32 cellular contexts compared by ENCODE assay signal in genomic region chr1:19680644-19681043, GRCh38. TPM values are rescaled to one million over a fixed set of nuclear protein-coding genes. Genes with fewer than 3 reads are reported as not detected.
"Had no signal": no experiment of that assay in that cellular context is flagged by ENCODE, and none has a peak within 500 bp of the region (broad histone marks: within the 10 kb centered on the region; RNA-seq: fewer than 3 reads in every experiment).

No MANE protein-coding gene starts in this region.

- H3K36me3 Mint-ChIP-seq: activated CD4-positive, alpha-beta memory T cell treated with anti-CD3 and anti-CD28 coated beads for 36 hours; activated naive CD8-positive, alpha-beta T cell treated with anti-CD3 and anti-CD28 coated beads for 36 hours had no signal

- H3K4me3 Mint-ChIP-seq: activated B cell treated with CpG ODN at 0.5 μM for 24 hours; activated CD4-positive, alpha-beta memory T cell treated with anti-CD3 and anti-CD28 coated beads for 36 hours; activated CD4-positive, alpha-beta T cell treated with anti-CD3 and anti-CD28 coated beads, Interleukin-2, amount 10 ng/mL, durations not matched to agents 24 days and 14 days; activated naive CD4-positive, alpha-beta T cell treated with anti-CD3 and anti-CD28 coated beads, Interleukin-2, amount 10 ng/mL, durations not matched to agents 7 days and 5 days; activated naive CD8-positive, alpha-beta T cell treated with anti-CD3 and anti-CD28 coated beads for 36 hours; activated T-helper 17 cell treated with anti-CD3 and anti-CD28 coated beads, Interleukin-2, amount 50 U/mL, for 72 hours; T-helper 1 cell treated with Interleukin-12 subunit alpha and Interleukin-12 subunit beta and Interleukin-4 antibody, amounts not matched to agents 30 μg/mL and 1 μg/mL, for 36 hours had no signal

- H3K27ac Mint-ChIP-seq: activated B cell treated with CpG ODN at 0.5 μM for 24 hours; activated CD4-positive, alpha-beta memory T cell treated with anti-CD3 and anti-CD28 coated beads for 36 hours; activated CD4-positive, alpha-beta T cell treated with anti-CD3 and anti-CD28 coated beads, Interleukin-2, amount 10 ng/mL, durations not matched to agents 24 days and 14 days; activated naive CD4-positive, alpha-beta T cell treated with anti-CD3 and anti-CD28 coated beads, Interleukin-2, amount 10 ng/mL, durations not matched to agents 7 days and 5 days; activated naive CD8-positive, alpha-beta T cell treated with anti-CD3 and anti-CD28 coated beads for 36 hours; activated T-helper 17 cell treated with anti-CD3 and anti-CD28 coated beads, Interleukin-2, amount 50 U/mL, for 72 hours; T-helper 1 cell treated with Interleukin-12 subunit alpha and Interleukin-12 subunit beta and Interleukin-4 antibody, amounts not matched to agents 30 μg/mL and 1 μg/mL, for 36 hours had no signal

- H3K4me1 Mint-ChIP-seq: activated B cell treated with CpG ODN at 0.5 μM for 24 hours; activated CD4-positive, alpha-beta T cell treated with anti-CD3 and anti-CD28 coated beads, Interleukin-2, amount 10 ng/mL, durations not matched to agents 24 days and 14 days; activated naive CD4-positive, alpha-beta T cell treated with anti-CD3 and anti-CD28 coated beads, Interleukin-2, amount 10 ng/mL, durations not matched to agents 7 days and 5 days; activated naive CD8-positive, alpha-beta T cell treated with anti-CD3 and anti-CD28 coated beads for 36 hours; activated T-helper 17 cell treated with anti-CD3 and anti-CD28 coated beads, Interleukin-2, amount 50 U/mL, for 72 hours had no signal

- H3K9me3 Mint-ChIP-seq: activated B cell treated with CpG ODN at 0.5 μM for 24 hours; activated CD4-positive, alpha-beta memory T cell treated with anti-CD3 and anti-CD28 coated beads for 36 hours; activated CD4-positive, alpha-beta T cell treated with anti-CD3 and anti-CD28 coated beads, Interleukin-2, amount 10 ng/mL, durations not matched to agents 24 days and 14 days; activated naive CD4-positive, alpha-beta T cell treated with anti-CD3 and anti-CD28 coated beads, Interleukin-2, amount 10 ng/mL, durations not matched to agents 7 days and 5 days; activated naive CD8-positive, alpha-beta T cell treated with anti-CD3 and anti-CD28 coated beads for 36 hours; activated T-helper 17 cell treated with anti-CD3 and anti-CD28 coated beads, Interleukin-2, amount 50 U/mL, for 72 hours; T-helper 1 cell treated with Interleukin-12 subunit alpha and Interleukin-12 subunit beta and Interleukin-4 antibody, amounts not matched to agents 30 μg/mL and 1 μg/mL, for 36 hours had no signal

- H3K27me3 Mint-ChIP-seq: activated CD4-positive, alpha-beta memory T cell treated with anti-CD3 and anti-CD28 coated beads for 36 hours had no signal

- DNase-seq: activated B cell treated with CpG ODN at 0.5 μM for 24 hours; activated CD4-positive, alpha-beta memory T cell treated with anti-CD3 and anti-CD28 coated beads for 36 hours; activated CD4-positive, alpha-beta T cell treated with anti-CD3 and anti-CD28 coated beads for 1 hour; activated CD4-positive, alpha-beta T cell treated with anti-CD3 and anti-CD28 coated beads, Interleukin-2, amount 10 ng/mL, durations not matched to agents 24 days and 14 days; activated CD8-positive, alpha-beta memory T cell treated with anti-CD3 and anti-CD28 coated beads for 24 hours; activated gamma-delta T cell; activated naive CD4-positive, alpha-beta T cell treated with anti-CD3 and anti-CD28 coated beads, Interleukin-2, amount 10 ng/mL, durations not matched to agents 7 days and 5 days; activated naive CD8-positive, alpha-beta T cell treated with anti-CD3 and anti-CD28 coated beads for 36 hours; activated T-cell treated with anti-CD3 and anti-CD28 coated beads, Interleukin-2, amount 50 U/mL, for 48 hours; brain microvascular endothelial cell; MG63; MV-4-11; NCI-H1092 treated with DMSO at 0.1 percent for 48 hours; NCI-H1417 treated with DMSO at 0.1 percent for 48 hours; NCI-H1694; NCI-H2029; NCI-H2107; NCI-H2171 treated with DMSO at 0.1 percent for 48 hours; NCI-H226; NCI-H526; NCI-H82; Right ventricle myocardium superior; RPMI8226; SJCRH30; T-helper 9 cell had no signal

- ATAC-seq: activated T-helper 17 cell treated with anti-CD3 and anti-CD28 coated beads, Interleukin-2, amount 50 U/mL, for 72 hours; Panc1 had no signal

RNA-seq across cellular contexts. Expression of gene HTR6, which starts 16.0 kb away (rescaled TPM):
- total RNA-seq: activated B cell treated with CpG ODN at 0.5 μM for 24 hours; activated CD4-positive, alpha-beta T cell treated with anti-CD3 and anti-CD28 coated beads, Interleukin-2, amount 10 ng/mL, durations not matched to agents 24 days and 14 days; activated naive CD8-positive, alpha-beta T cell treated with anti-CD3 and anti-CD28 coated beads for 36 hours; cardiac muscle cell; NCI-H460; OCI-LY7; Right ventricle myocardium superior; SJCRH30 had no signal
- polyA plus RNA-seq: adipose tissue, cardiac muscle cell had no signal

RNA-seq across cellular contexts. Expression of gene NBL1, which starts 36.5 kb away (rescaled TPM):
- total RNA-seq: OCI-LY7 had no signal
